ENCODE assay signal across 1 cellular context in the genomic region with DNA sequence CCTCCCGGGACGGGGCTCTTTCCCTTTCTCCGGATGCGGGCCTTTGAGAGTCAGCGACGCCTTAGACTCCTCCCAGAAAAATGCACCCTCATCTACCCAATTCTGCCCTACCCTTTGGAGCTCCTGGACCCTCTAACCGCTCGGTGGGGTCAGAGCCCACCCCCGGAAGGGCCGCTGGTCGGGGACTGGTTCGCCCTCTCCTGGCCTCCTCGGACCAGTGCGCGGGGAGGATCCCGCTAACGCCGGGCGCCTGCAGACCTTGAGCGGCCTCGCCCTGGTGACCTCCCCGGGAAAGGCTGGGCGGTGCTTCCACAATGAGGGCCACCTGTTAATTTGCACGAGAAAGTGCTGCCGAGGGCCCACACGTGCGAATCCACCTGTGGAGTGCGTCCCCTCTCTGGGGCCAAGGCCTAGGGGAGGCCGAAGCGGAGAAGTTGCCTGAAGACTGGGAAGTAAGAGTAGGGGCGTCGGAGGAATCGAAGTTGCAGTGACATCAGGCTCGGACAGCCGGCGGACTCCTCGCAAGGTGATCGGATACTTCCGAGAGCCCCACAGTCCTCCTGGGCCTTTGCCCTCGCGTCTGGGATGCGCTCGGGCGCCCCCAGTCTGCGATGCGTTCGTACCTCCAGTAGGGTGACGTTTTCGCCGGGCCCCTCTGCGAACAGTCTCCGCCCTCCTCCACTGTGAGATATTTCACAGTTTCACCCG.
TF ChIP-seq lines count a peak whose summit lies in the region.

No MANE protein-coding gene starts in this region.

TF ChIP-seq in HepG2, 621 proteins besides CTCF, POLR2A, EP300 and RAD21 (continued from another document and continues in another):
- TF ChIP-seq, protein P1, sequence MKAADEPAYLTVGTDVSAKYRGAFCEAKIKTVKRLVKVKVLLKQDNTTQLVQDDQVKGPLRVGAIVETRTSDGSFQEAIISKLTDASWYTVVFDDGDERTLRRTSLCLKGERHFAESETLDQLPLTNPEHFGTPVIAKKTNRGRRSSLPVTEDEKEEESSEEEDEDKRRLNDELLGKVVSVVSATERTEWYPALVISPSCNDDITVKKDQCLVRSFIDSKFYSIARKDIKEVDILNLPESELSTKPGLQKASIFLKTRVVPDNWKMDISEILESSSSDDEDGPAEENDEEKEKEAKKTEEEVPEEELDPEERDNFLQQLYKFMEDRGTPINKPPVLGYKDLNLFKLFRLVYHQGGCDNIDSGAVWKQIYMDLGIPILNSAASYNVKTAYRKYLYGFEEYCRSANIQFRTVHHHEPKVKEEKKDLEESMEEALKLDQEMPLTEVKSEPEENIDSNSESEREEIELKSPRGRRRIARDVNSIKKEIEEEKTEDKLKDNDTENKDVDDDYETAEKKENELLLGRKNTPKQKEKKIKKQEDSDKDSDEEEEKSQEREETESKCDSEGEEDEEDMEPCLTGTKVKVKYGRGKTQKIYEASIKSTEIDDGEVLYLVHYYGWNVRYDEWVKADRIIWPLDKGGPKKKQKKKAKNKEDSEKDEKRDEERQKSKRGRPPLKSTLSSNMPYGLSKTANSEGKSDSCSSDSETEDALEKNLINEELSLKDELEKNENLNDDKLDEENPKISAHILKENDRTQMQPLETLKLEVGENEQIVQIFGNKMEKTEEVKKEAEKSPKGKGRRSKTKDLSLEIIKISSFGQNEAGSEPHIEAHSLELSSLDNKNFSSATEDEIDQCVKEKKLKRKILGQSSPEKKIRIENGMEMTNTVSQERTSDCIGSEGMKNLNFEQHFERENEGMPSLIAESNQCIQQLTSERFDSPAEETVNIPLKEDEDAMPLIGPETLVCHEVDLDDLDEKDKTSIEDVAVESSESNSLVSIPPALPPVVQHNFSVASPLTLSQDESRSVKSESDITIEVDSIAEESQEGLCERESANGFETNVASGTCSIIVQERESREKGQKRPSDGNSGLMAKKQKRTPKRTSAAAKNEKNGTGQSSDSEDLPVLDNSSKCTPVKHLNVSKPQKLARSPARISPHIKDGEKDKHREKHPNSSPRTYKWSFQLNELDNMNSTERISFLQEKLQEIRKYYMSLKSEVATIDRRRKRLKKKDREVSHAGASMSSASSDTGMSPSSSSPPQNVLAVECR (CRISPR knock-in tag; IDR thresholded peaks at IDR 0.05; ENCODE audit: borderline replicate concordance), result no peak
- TF ChIP-seq ZNF564 (CRISPR knock-in tag; IDR thresholded peaks at IDR 0.05), result no peak
- no peak for TF ChIP-seq ZFP62 (CRISPR knock-in tag; IDR thresholded peaks at IDR 0.05)
- TF ChIP-seq NCOA2 (CRISPR knock-in tag; IDR thresholded peaks at IDR 0.05), result no peak
- no peak for TF ChIP-seq ATM (IDR thresholded peaks at IDR 0.05; ENCODE audit: borderline replicate concordance)
- TF ChIP-seq TBX2 (CRISPR knock-in tag; IDR thresholded peaks at IDR 0.05; ENCODE audit: borderline replicate concordance), result no peak
- TF ChIP-seq NRL (CRISPR knock-in tag; IDR thresholded peaks at IDR 0.05; ENCODE audit: borderline replicate concordance), result no peak
- TF ChIP-seq NR2F2 (IDR thresholded peaks at IDR 0.05; ENCODE audit: borderline replicate concordance, low read depth), result no peak
- TF ChIP-seq ZNF124 (CRISPR knock-in tag; IDR thresholded peaks at IDR 0.05), result no peak
- TF ChIP-seq CREB1 (IDR thresholded peaks at IDR 0.05), result peak; percentile 25; the same call in 1 of the 2 replicates
- TF ChIP-seq CREB1 (CRISPR knock-in tag; IDR thresholded peaks at IDR 0.05), result no peak; the same call in 1 of the 2 replicates
- no peak for TF ChIP-seq ZFP36L2 (CRISPR knock-in tag; IDR thresholded peaks at IDR 0.05)
- no peak for TF ChIP-seq ZNF674 (CRISPR knock-in tag; IDR thresholded peaks at IDR 0.05; ENCODE audit: low read depth)
- TF ChIP-seq GMEB2 (CRISPR knock-in tag; IDR thresholded peaks at IDR 0.05; ENCODE audit: low read depth), result no peak
- TF ChIP-seq, protein P2, sequence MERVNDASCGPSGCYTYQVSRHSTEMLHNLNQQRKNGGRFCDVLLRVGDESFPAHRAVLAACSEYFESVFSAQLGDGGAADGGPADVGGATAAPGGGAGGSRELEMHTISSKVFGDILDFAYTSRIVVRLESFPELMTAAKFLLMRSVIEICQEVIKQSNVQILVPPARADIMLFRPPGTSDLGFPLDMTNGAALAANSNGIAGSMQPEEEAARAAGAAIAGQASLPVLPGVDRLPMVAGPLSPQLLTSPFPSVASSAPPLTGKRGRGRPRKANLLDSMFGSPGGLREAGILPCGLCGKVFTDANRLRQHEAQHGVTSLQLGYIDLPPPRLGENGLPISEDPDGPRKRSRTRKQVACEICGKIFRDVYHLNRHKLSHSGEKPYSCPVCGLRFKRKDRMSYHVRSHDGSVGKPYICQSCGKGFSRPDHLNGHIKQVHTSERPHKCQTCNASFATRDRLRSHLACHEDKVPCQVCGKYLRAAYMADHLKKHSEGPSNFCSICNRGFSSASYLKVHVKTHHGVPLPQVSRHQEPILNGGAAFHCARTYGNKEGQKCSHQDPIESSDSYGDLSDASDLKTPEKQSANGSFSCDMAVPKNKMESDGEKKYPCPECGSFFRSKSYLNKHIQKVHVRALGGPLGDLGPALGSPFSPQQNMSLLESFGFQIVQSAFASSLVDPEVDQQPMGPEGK (CRISPR knock-in tag; IDR thresholded peaks at IDR 0.05), result 0 out of 2 replicates have a peak, but pooled peaks have one; percentile 9
- no peak for TF ChIP-seq ZNF10 (CRISPR knock-in tag; IDR thresholded peaks at IDR 0.05; ENCODE audit: borderline replicate concordance, low read depth)
- no peak for TF ChIP-seq ZKSCAN8 (CRISPR knock-in tag; IDR thresholded peaks at IDR 0.05; ENCODE audit: borderline replicate concordance)
- no peak for TF ChIP-seq KDM2A (CRISPR knock-in tag; IDR thresholded peaks at IDR 0.05; ENCODE audit: borderline replicate concordance, low read depth)
- peak; percentile 19; the same call in 1 of the 2 replicates for TF ChIP-seq ZBTB3 (CRISPR knock-in tag; IDR thresholded peaks at IDR 0.05; ENCODE audit: borderline replicate concordance, low read depth)
- peak; percentile 22 for TF ChIP-seq TEAD3 (CRISPR knock-in tag; optimal IDR thresholded peaks at IDR 0.05; ENCODE audit: borderline replicate concordance)
- no peak for TF ChIP-seq KLF11 (CRISPR knock-in tag; IDR thresholded peaks at IDR 0.05)
- TF ChIP-seq FOXM1 (CRISPR knock-in tag; IDR thresholded peaks at IDR 0.05), result no peak
- TF ChIP-seq ATAD3A (CRISPR knock-in tag; IDR thresholded peaks at IDR 0.05), result no peak
- no peak for TF ChIP-seq ZNF317 (CRISPR knock-in tag; IDR thresholded peaks at IDR 0.05)
- TF ChIP-seq ZC3H13 (CRISPR knock-in tag; IDR thresholded peaks at IDR 0.05), result no peak
- no peak for TF ChIP-seq SSRP1 (CRISPR knock-in tag; IDR thresholded peaks at IDR 0.05)
- TF ChIP-seq ZNF646 (CRISPR knock-in tag; IDR thresholded peaks at IDR 0.05), result no peak
- no peak for TF ChIP-seq RBAK (CRISPR knock-in tag; IDR thresholded peaks at IDR 0.05)
- TF ChIP-seq, protein P3, sequence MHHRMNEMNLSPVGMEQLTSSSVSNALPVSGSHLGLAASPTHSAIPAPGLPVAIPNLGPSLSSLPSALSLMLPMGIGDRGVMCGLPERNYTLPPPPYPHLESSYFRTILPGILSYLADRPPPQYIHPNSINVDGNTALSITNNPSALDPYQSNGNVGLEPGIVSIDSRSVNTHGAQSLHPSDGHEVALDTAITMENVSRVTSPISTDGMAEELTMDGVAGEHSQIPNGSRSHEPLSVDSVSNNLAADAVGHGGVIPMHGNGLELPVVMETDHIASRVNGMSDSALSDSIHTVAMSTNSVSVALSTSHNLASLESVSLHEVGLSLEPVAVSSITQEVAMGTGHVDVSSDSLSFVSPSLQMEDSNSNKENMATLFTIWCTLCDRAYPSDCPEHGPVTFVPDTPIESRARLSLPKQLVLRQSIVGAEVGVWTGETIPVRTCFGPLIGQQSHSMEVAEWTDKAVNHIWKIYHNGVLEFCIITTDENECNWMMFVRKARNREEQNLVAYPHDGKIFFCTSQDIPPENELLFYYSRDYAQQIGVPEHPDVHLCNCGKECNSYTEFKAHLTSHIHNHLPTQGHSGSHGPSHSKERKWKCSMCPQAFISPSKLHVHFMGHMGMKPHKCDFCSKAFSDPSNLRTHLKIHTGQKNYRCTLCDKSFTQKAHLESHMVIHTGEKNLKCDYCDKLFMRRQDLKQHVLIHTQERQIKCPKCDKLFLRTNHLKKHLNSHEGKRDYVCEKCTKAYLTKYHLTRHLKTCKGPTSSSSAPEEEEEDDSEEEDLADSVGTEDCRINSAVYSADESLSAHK (CRISPR knock-in tag; IDR thresholded peaks at IDR 0.05; ENCODE audit: borderline replicate concordance), result no peak
- TF ChIP-seq ZNF510 (CRISPR knock-in tag; IDR thresholded peaks at IDR 0.05; ENCODE audit: low read depth), result no peak
- TF ChIP-seq, protein P4, sequence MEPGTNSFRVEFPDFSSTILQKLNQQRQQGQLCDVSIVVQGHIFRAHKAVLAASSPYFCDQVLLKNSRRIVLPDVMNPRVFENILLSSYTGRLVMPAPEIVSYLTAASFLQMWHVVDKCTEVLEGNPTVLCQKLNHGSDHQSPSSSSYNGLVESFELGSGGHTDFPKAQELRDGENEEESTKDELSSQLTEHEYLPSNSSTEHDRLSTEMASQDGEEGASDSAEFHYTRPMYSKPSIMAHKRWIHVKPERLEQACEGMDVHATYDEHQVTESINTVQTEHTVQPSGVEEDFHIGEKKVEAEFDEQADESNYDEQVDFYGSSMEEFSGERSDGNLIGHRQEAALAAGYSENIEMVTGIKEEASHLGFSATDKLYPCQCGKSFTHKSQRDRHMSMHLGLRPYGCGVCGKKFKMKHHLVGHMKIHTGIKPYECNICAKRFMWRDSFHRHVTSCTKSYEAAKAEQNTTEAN (CRISPR knock-in tag; conservative IDR thresholded peaks at IDR 0.05), result no peak
- TF ChIP-seq TCF7 (IDR thresholded peaks at IDR 0.05; ENCODE audit: low read depth), result no peak
- TF ChIP-seq, protein P5, sequence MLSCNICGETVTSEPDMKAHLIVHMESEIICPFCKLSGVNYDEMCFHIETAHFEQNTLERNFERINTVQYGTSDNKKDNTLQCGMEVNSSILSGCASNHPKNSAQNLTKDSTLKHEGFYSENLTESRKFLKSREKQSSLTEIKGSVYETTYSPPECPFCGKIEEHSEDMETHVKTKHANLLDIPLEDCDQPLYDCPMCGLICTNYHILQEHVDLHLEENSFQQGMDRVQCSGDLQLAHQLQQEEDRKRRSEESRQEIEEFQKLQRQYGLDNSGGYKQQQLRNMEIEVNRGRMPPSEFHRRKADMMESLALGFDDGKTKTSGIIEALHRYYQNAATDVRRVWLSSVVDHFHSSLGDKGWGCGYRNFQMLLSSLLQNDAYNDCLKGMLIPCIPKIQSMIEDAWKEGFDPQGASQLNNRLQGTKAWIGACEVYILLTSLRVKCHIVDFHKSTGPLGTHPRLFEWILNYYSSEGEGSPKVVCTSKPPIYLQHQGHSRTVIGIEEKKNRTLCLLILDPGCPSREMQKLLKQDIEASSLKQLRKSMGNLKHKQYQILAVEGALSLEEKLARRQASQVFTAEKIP (CRISPR knock-in tag; IDR thresholded peaks at IDR 0.05; ENCODE audit: borderline replicate concordance), result no peak
- TF ChIP-seq BCL6 (CRISPR knock-in tag; IDR thresholded peaks at IDR 0.05), result no peak
- no peak for TF ChIP-seq DRAP1 (CRISPR knock-in tag; IDR thresholded peaks at IDR 0.05)
- TF ChIP-seq SETDB1 (CRISPR knock-in tag; IDR thresholded peaks at IDR 0.05; ENCODE audit: borderline replicate concordance), result no peak
